In genomic region chr14:75521415-75522199, GRCh38 we compare ENCODE assay signal across 8 cellular contexts. TPM values are rescaled to one million over a fixed set of nuclear protein-coding genes. Genes with fewer than 3 reads are reported as not detected.
DNase-seq lines count a peak whose midpoint lies in the region; ATAC-seq lines count a peak whose summit lies in the region.

No MANE protein-coding gene starts in this region.

- H3K4me3 Mint-ChIP-seq in activated T-cell treated with anti-CD3 and anti-CD28 coated beads, Interleukin-2, amount 50 U/mL, for 24 hours = peak overlapping the region; percentile 100
- peak overlapping the region; percentile 91 to 97 (median 96) for H3K4me3 Mint-ChIP-seq in IgD-negative memory B cell

- H3K4me3 ChIP-seq in effector memory CD4-positive, alpha-beta T cell (ENCODE audit: insufficient read depth, low read depth, low read length, poor library complexity, severe bottlenecking) = peak overlapping the region; percentile 71
- H3K4me3 ChIP-seq in thymus (ENCODE audit: low read length) = peak overlapping the region; percentile 52

- 67% methylated on average over 11 of the region's 11 CpGs for WGBS in thymus

- peaks cover 40% of the 10 kb centered on the region for H3K4me1 ChIP-seq in effector memory CD4-positive, alpha-beta T cell (ENCODE audit: control insufficient read depth, insufficient read depth, low read length, poor library complexity, severe bottlenecking)
- peaks cover 12% of the 10 kb centered on the region for H3K4me1 ChIP-seq in thymus (ENCODE audit: control insufficient read depth, insufficient read depth, low read length)

- peak overlapping the region; percentile 100 for H3K27ac Mint-ChIP-seq in activated T-cell treated with anti-CD3 and anti-CD28 coated beads, Interleukin-2, amount 50 U/mL, for 24 hours
- H3K27ac Mint-ChIP-seq in IgD-negative memory B cell = peak overlapping the region; percentile 80 to 98 (median 89)

- peak overlapping the region; percentile 80 for H3K27ac ChIP-seq in effector memory CD4-positive, alpha-beta T cell (ENCODE audit: insufficient read depth, low read length, poor library complexity, severe bottlenecking)
- peak overlapping the region; percentile 76 for H3K27ac ChIP-seq in thymus (ENCODE audit: low read depth)

- ATAC-seq in HG02885 (IDR thresholded peaks at IDR 0.05; ENCODE audit: poor library complexity, unreplicated experiment) = no peak

- no peaks in the 10 kb centered on the region for H3K36me3 ChIP-seq in effector memory CD4-positive, alpha-beta T cell (ENCODE audit: control insufficient read depth, insufficient read depth, low read length)
- H3K36me3 ChIP-seq in thymus (ENCODE audit: control insufficient read depth, insufficient read depth) = no peaks in the 10 kb centered on the region

- H3K27me3 Mint-ChIP-seq in activated T-cell treated with anti-CD3 and anti-CD28 coated beads, Interleukin-2, amount 50 U/mL, for 24 hours = no peaks in the 10 kb centered on the region
- H3K27me3 Mint-ChIP-seq in IgD-negative memory B cell = no peaks in the 10 kb centered on the region

- no peaks in the 10 kb centered on the region for H3K9me3 ChIP-seq in effector memory CD4-positive, alpha-beta T cell (ENCODE audit: control insufficient read depth, low read length)
- no peaks in the 10 kb centered on the region for H3K9me3 ChIP-seq in thymus (ENCODE audit: control insufficient read depth)

- no peaks in the 10 kb centered on the region for H3K27me3 ChIP-seq in effector memory CD4-positive, alpha-beta T cell (replicated peaks; ENCODE audit: control insufficient read depth, insufficient read depth, low read length, poor library complexity, severe bottlenecking)
- no peaks in the 10 kb centered on the region for H3K27me3 ChIP-seq in thymus (ENCODE audit: control insufficient read depth, insufficient read depth)

- no peaks in the 10 kb centered on the region for H3K9me3 Mint-ChIP-seq in activated T-cell treated with anti-CD3 and anti-CD28 coated beads, Interleukin-2, amount 50 U/mL, for 24 hours
- H3K9me3 Mint-ChIP-seq in IgD-negative memory B cell = no peaks in the 10 kb centered on the region

- peaks cover 46% of the 10 kb centered on the region for H3K36me3 Mint-ChIP-seq in activated T-cell treated with anti-CD3 and anti-CD28 coated beads, Interleukin-2, amount 50 U/mL, for 24 hours (ENCODE audit: low read depth)
- peaks cover 3% of the 10 kb centered on the region for H3K36me3 Mint-ChIP-seq in IgD-negative memory B cell

- DNase-seq in activated T-cell treated with anti-CD3 and anti-CD28 coated beads, Interleukin-2, amount 50 U/mL, for 24 hours = peak; percentile 59
- DNase-seq in activated T-cell treated with anti-CD3 and anti-CD28 coated beads for 4 hours = no peak
- DNase-seq in effector memory CD4-positive, alpha-beta T cell = no peak
- no peak for DNase-seq in NCI-H1105 treated with DMSO at 0.1 percent for 48 hours (lab: John Stamatoyannopoulos, UW)
- DNase-seq in DMS153 (lab: John Stamatoyannopoulos, UW) = no peak

- H3K4me1 Mint-ChIP-seq in activated T-cell treated with anti-CD3 and anti-CD28 coated beads, Interleukin-2, amount 50 U/mL, for 24 hours (ENCODE audit: low read depth) = peaks cover 77% of the 10 kb centered on the region
- H3K4me1 Mint-ChIP-seq in IgD-negative memory B cell = peaks cover 49 to 59% (median 53%) of the 10 kb centered on the region in 3 donors

RNA-seq across cellular contexts. Expression of gene BATF, which starts 0.7 kb away (rescaled TPM):
- polyA plus RNA-seq in IgD-negative memory B cell (21.9 TPM), thymus (27.4 TPM)

RNA-seq across cellular contexts. Expression of gene FLVCR2, which starts 56.8 kb away (rescaled TPM):
- polyA plus RNA-seq in IgD-negative memory B cell = 0.29 TPM
- 5.7 TPM for polyA plus RNA-seq in thymus
